In the genomic region with DNA sequence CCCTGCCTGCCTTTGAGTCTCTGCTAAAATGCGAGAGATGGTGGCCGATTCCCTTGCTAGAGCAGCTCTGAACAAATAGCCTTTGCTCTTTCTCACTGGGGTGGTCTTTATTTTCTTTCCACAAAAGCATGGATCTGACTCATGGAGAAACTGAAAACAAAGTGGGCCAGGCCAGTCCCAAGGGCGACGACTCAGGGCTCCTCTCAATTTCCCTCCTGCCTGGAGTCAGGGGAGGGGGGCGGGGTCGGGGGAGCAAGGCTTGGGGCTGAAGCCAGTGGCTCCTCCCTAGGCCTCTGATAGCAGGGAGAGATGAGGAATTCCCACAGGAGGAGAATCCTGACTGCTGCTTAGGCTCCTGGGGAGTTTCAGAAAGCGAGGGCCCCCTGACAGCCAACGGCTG, we compare ENCODE assay signal across 24 cellular contexts. TPM values are rescaled to one million over a fixed set of nuclear protein-coding genes. Genes with fewer than 3 reads are reported as not detected.
DNase-seq lines count a peak whose midpoint lies in the region; ATAC-seq, FAIRE-seq and TF ChIP-seq lines count a peak whose summit lies in the region.
"Had no signal": no experiment of that assay in that cellular context is flagged by ENCODE, and none has a peak within 500 bp of the region (broad histone marks: within the 10 kb centered on the region; RNA-seq: fewer than 3 reads in every experiment).

No MANE protein-coding gene starts in this region.

- H3K56ac ChIP-seq in IMR-90 (ENCODE audit: extremely low read depth, insufficient read depth, low read length) (no peak overlapping the region), H1 (replicated peaks; ENCODE audit: insufficient read length, low read depth, low read length) (no peak overlapping the region), mesendoderm (ENCODE audit: low read length) (no peak overlapping the region)

- CTCF ChIA-PET in IMR-90 (lab: Yijun Ruan, JAX) (no interaction called here), H1 (lab: Charles Lee; ENCODE audit: partially characterized antibody) (interaction anchor here (0.7 to 1.3 kb wide), 2 partner anchors 82 to 431 kb away, joined by 3 read pairs; no protein-coding TSS in a partner anchor)

- peak overlapping the region; percentile 67 for H2AFZ ChIP-seq in IMR-90 (replicated peaks; ENCODE audit: low read length, poor library complexity)
- H2AFZ ChIP-seq in H1 (ENCODE audit: low read length), result no peak overlapping the region; the same call in 1 of the 2 replicates
- H2AFZ ChIP-seq: hepatocyte had no signal

- WGBS in IMR-90 (ENCODE audit: extremely low coverage in 2 of 2, insufficient read length in 1 of 2), 2 experiments, result no CpG with 5 or more reads among the region's 8 CpGs
- WGBS in H1 (ENCODE audit: extremely low coverage in 1 of 2, insufficient coverage in 1 of 2, insufficient read length in 1 of 2, insufficient replicate concordance in 2 of 2, low coverage in 1 of 2, low lambda C conversion rate in 2 of 2, missing lambda C conversion rate in 1 of 2), 2 experiments, result 62% methylated on average over 6 of the region's 8 CpGs; no CpG with 5 or more reads in 1 of the 2 experiments
- no CpG with 5 or more reads among the region's 8 CpGs for WGBS in mesendoderm (ENCODE audit: extremely low coverage, insufficient coverage, low lambda C conversion rate)

- H2BK120ac ChIP-seq in IMR-90 (ENCODE audit: low read depth, low read length) (peak overlapping the region; percentile 65), H1 (replicated peaks; ENCODE audit: low read depth, low read length) (no peak overlapping the region), mesendoderm (ENCODE audit: low read depth, low read length) (no peak overlapping the region)

- H3K36me3 ChIP-seq in IMR-90 (ENCODE audit: control insufficient read depth, insufficient read depth, low read length), result no peaks in the 10 kb centered on the region
- H3K36me3 ChIP-seq in H1 (ENCODE audit: control insufficient read depth in 2 of 4, insufficient read depth in 4 of 4, low read length in 3 of 4), result no peaks in the 10 kb centered on the region
- no peaks in the 10 kb centered on the region for H3K36me3 ChIP-seq in mesendoderm (ENCODE audit: control insufficient read depth, insufficient read depth, low read length)
- H3K36me3 ChIP-seq: uterus had no signal

- ATAC-seq in IMR-90 (ENCODE audit: low read depth) (peak; percentile 68), HG02885 (IDR thresholded peaks at IDR 0.05; ENCODE audit: poor library complexity, unreplicated experiment) (no peak)
- ATAC-seq: activated T-cell treated with anti-CD3 and anti-CD28 coated beads, Interleukin-2, amount 50 U/mL, for 4 hours; PC-3 had no signal

- peak overlapping the region; percentile 50 for H4K5ac ChIP-seq in IMR-90 (ENCODE audit: low read depth, low read length)
- no peak overlapping the region for H4K5ac ChIP-seq in H1 (ENCODE audit: insufficient read length, low read depth, low read length)
- no peak overlapping the region for H4K5ac ChIP-seq in mesendoderm (ENCODE audit: low read length)

- H3K27me3 ChIP-seq in IMR-90 (ENCODE audit: control insufficient read depth, insufficient read depth, low read length) (no peaks in the 10 kb centered on the region; the same call in 1 of the 2 replicates), H1 (replicated peaks in 1 of 4; ENCODE audit: control insufficient read depth in 3 of 4, extremely low read depth in 1 of 4, insufficient read depth in 3 of 4, low read length in 3 of 4) (no peaks in the 10 kb centered on the region), mesendoderm (ENCODE audit: insufficient read depth, low read length, poor library complexity) (no peaks in the 10 kb centered on the region)
- H3K27me3 ChIP-seq: hepatocyte, uterus had no signal

- TF ChIP-seq CTCF in IMR-90 (conservative IDR thresholded peaks at IDR 0.05; ENCODE audit: low read depth, low read length) (no peak), H1 (IDR thresholded peaks at IDR 0.05; ENCODE audit: control extremely low read depth in 1 of 3, insufficient read depth in 1 of 3, low read depth in 1 of 3, low read length in 3 of 3) (no peak)

- H2AK5ac ChIP-seq in IMR-90 (ENCODE audit: low read depth, low read length) (peak overlapping the region; percentile 35; the same call in 1 of the 2 replicates), H1 (ENCODE audit: low read depth, low read length) (no peak overlapping the region), mesendoderm (ENCODE audit: low read length) (no peak overlapping the region)

- BruUV-seq in IMR-90 (replicated peaks; lab: Mats Ljungman, UMichigan), result no TSS peak

- H3K27ac ChIP-seq in IMR-90 (ENCODE audit: insufficient read depth, low read length) (peak overlapping the region; percentile 81; the same call in 1 of the 2 replicates), H1 (ENCODE audit: low read depth, low read length) (no peak overlapping the region), mesendoderm (ENCODE audit: low read depth, low read length) (no peak overlapping the region)
- H3K27ac ChIP-seq: hepatocyte, uterus had no signal

- H3K9me3 ChIP-seq in IMR-90 (ENCODE audit: control insufficient read depth, insufficient read depth, low read length) (peaks cover 2% of the 10 kb centered on the region; the same call in 1 of the 2 replicates), H1 (ENCODE audit: insufficient read depth in 2 of 2, low read depth in 1 of 2, low read length in 1 of 2) (peaks cover 5 to 15% of the 10 kb centered on the region in 2 experiments)
- H3K9me3 ChIP-seq: uterus had no signal

- H3K9ac ChIP-seq in IMR-90 (ENCODE audit: low read depth, low read length) (peak overlapping the region; percentile 44; the same call in 1 of the 2 replicates), H1 (replicated peaks in 1 of 4; ENCODE audit: extremely low read depth in 1 of 4, low read depth in 3 of 4, low read length in 3 of 4) (no peak overlapping the region), mesendoderm (ENCODE audit: low read length) (no peak overlapping the region)

- H3K79me2 ChIP-seq in H1 (ENCODE audit: control insufficient read depth in 1 of 2, insufficient read depth in 2 of 2, low read length in 2 of 2) (no peaks in the 10 kb centered on the region), mesendoderm (ENCODE audit: control insufficient read depth, insufficient read depth, low read length) (no peaks in the 10 kb centered on the region)
- H3K79me2 ChIP-seq: hepatocyte had no signal

- H3K23ac ChIP-seq in IMR-90 (ENCODE audit: low read depth, low read length), result 0 out of 2 replicates have a peak overlapping the region, but pooled peaks have one; percentile 41
- H3K23ac ChIP-seq in H1 (ENCODE audit: insufficient read length), result no peak overlapping the region
- H3K23ac ChIP-seq in mesendoderm (ENCODE audit: low read length), result no peak overlapping the region

- peak overlapping the region; percentile 63 for H2BK20ac ChIP-seq in IMR-90 (ENCODE audit: low read depth, low read length)
- no peak overlapping the region for H2BK20ac ChIP-seq in H1 (ENCODE audit: low read length)

- TF ChIP-seq POLR2A in IMR-90 (IDR thresholded peaks at IDR 0.05; ENCODE audit: low read depth, low read length) (no peak), H1 (IDR thresholded peaks at IDR 0.05; ENCODE audit: control extremely low read depth in 1 of 2, low read depth in 2 of 2, low read length in 2 of 2) (no peak)

- H3K9me1 ChIP-seq in IMR-90 (ENCODE audit: insufficient read depth, low read length), result 0 out of 2 replicates have a peak, but pooled peaks cover 3% of the 10 kb centered on the region

- in situ Hi-C loops in IMR-90 (cut with MboI; ENCODE audit: low sequenced_read_pairs), result no loop called here

- no peak overlapping the region; the same call in 2 of the 3 replicates for H2BK15ac ChIP-seq in IMR-90 (ENCODE audit: low read depth, low read length)
- H2BK15ac ChIP-seq in H1 (ENCODE audit: low read length), result 0 out of 2 replicates have a peak overlapping the region, but pooled peaks have one; percentile 61
- no peak overlapping the region for H2BK15ac ChIP-seq in mesendoderm (replicated peaks; ENCODE audit: low read depth)

- TF ChIP-seq RAD21 in IMR-90 (IDR thresholded peaks at IDR 0.05; ENCODE audit: low read length), result no peak
- TF ChIP-seq RAD21 in H1 (IDR thresholded peaks at IDR 0.05 in 1 of 2, conservative IDR thresholded peaks at IDR 0.05 in 1 of 2; ENCODE audit: low read depth in 2 of 2, low read length in 2 of 2), result no peak

- H2AK9ac ChIP-seq in IMR-90 (replicated peaks; ENCODE audit: low read depth, low read length, poor library complexity), result no peak overlapping the region

- H2BK5ac ChIP-seq in IMR-90 (ENCODE audit: low read depth, low read length, poor library complexity, severe bottlenecking) (peak overlapping the region; percentile 11), H1 (ENCODE audit: low read depth, low read length) (no peak overlapping the region), mesendoderm (ENCODE audit: low read length) (no peak overlapping the region)

- peaks cover 21% of the 10 kb centered on the region for H3K4me1 ChIP-seq in IMR-90 (ENCODE audit: control insufficient read depth, insufficient read depth, low read length)
- peaks cover 0 to 6% (median 3%) of the 10 kb centered on the region in 4 experiments; a peak in 5 of 7 replicates for H3K4me1 ChIP-seq in H1 (replicated peaks in 1 of 4; ENCODE audit: control insufficient read depth in 3 of 4, insufficient read depth in 4 of 4, low read length in 3 of 4)
- no peaks in the 10 kb centered on the region for H3K4me1 ChIP-seq in mesendoderm (ENCODE audit: control insufficient read depth, low read depth, low read length)
- H3K4me1 ChIP-seq: uterus had no signal

- POLR2A ChIA-PET in IMR-90 (lab: Charles Lee; ENCODE audit: unreplicated experiment) (no interaction called here), H1 (lab: Charles Lee; ENCODE audit: partially characterized antibody) (no interaction called here)

- no peaks in the 10 kb centered on the region for H3K79me1 ChIP-seq in IMR-90 (ENCODE audit: low read depth in 1 of 2, low read length in 2 of 2)
- H3K79me1 ChIP-seq in H1 (ENCODE audit: low read depth, low read length), result no peaks in the 10 kb centered on the region
- H3K79me1 ChIP-seq in mesendoderm (ENCODE audit: low read length), result no peaks in the 10 kb centered on the region

- H4K20me1 ChIP-seq in IMR-90 (ENCODE audit: insufficient read depth, low read length), result no peaks in the 10 kb centered on the region
- H4K20me1 ChIP-seq in H1 (replicated peaks in 1 of 2; ENCODE audit: control insufficient read depth in 1 of 2, insufficient read depth in 2 of 2, low read length in 2 of 2), result no peaks in the 10 kb centered on the region

- H3K4me2 ChIP-seq in IMR-90 (ENCODE audit: low read depth, low read length) (peak overlapping the region; percentile 52; the same call in 1 of the 2 replicates), H1 (ENCODE audit: insufficient read depth in 1 of 2, low read depth in 2 of 2, low read length in 2 of 2) (no peak overlapping the region), mesendoderm (ENCODE audit: low read length) (no peak overlapping the region)
- H3K4me2 ChIP-seq: hepatocyte had no signal

- peak; percentile 28 for DNase-seq in Daoy (ENCODE audit: low read depth)
- DNase-seq in IMR-90, result no peak
- DNase-seq in H1 (ENCODE audit: low read depth in 1 of 2, low spot score in 2 of 2), result no peak
- DNase-seq in mesendoderm, result peak; percentile 28
- DNase-seq in HuH-7 (ENCODE audit: low spot score), result no peak
- no peak for DNase-seq in SIG-M5 (lab: John Stamatoyannopoulos, UW)
- DNase-seq in NCI-H774 (lab: John Stamatoyannopoulos, UW), result no peak
- DNase-seq: ACHN; activated B cell treated with CpG ODN at 0.5 μM for 24 hours; activated naive CD4-positive, alpha-beta T cell treated with anti-CD3 and anti-CD28 coated beads for 36 hours; activated T-cell treated with anti-CD3 and anti-CD28 coated beads, Interleukin-2, amount 50 U/mL, for 4 hours; aorta; CD4-positive, CD25-positive, alpha-beta regulatory T cell; DMS 273 treated with DMSO at 0.1 percent for 48 hours; kidney glomerular epithelial cell; NCI-H1436 treated with DMSO at 0.1 percent for 48 hours; NCI-H748 treated with DMSO at 0.1 percent for 48 hours; PC-3; T-helper 2 cell had no signal

- peak overlapping the region; percentile 16; the same call in 1 of the 2 replicates for H4K91ac ChIP-seq in IMR-90 (ENCODE audit: insufficient read depth, low read depth, low read length)
- no peak overlapping the region for H4K91ac ChIP-seq in H1 (replicated peaks; ENCODE audit: insufficient read length, low read length)

- H4K8ac ChIP-seq in IMR-90 (ENCODE audit: low read depth in 2 of 2, low read length in 2 of 2) (peak overlapping the region in 1 of 2 experiments; percentile 41; a peak in 1 of 4 replicates), H1 (ENCODE audit: extremely low read depth, insufficient read depth, low read length) (no peak overlapping the region), mesendoderm (ENCODE audit: low read depth, low read length) (no peak overlapping the region)

- peaks cover 2% of the 10 kb centered on the region; the same call in 1 of the 2 replicates for H3K23me2 ChIP-seq in H1 (ENCODE audit: low read depth, low read length)

- H3K18ac ChIP-seq in IMR-90 (ENCODE audit: low read depth, low read length) (peak overlapping the region; percentile 67; the same call in 1 of the 2 replicates), H1 (ENCODE audit: extremely low read depth, low read length) (0 out of 2 replicates have a peak overlapping the region, but pooled peaks have one; percentile 60), mesendoderm (ENCODE audit: low read length) (no peak overlapping the region)

- H2BK12ac ChIP-seq in H1 (ENCODE audit: low read depth, low read length), result peak overlapping the region; percentile 68; the same call in 1 of the 2 replicates

- no peak for TF ChIP-seq EP300 in H1 (IDR thresholded peaks at IDR 0.05; ENCODE audit: borderline replicate concordance in 1 of 2, low read depth in 2 of 2, low read length in 2 of 2)

- H3K14ac ChIP-seq in IMR-90 (replicated peaks; ENCODE audit: low read depth, low read length) (peak overlapping the region; percentile 68; the same call in 1 of the 2 replicates), H1 (ENCODE audit: insufficient read length) (no peak overlapping the region)

- dilution Hi-C loops in IMR-90 (cut with HindIII; ENCODE audit: low sequenced_read_pairs, unreplicated experiment), result no loop called here

- no peak overlapping the region; the same call in 1 of the 2 replicates for H3K4ac ChIP-seq in IMR-90 (ENCODE audit: low read depth, low read length)
- no peak overlapping the region for H3K4ac ChIP-seq in H1 (replicated peaks; ENCODE audit: insufficient read length, low read depth, low read length)
- H3K4ac ChIP-seq in mesendoderm (ENCODE audit: low read depth, low read length), result no peak overlapping the region

- no peak for FAIRE-seq in H1 (lab: Jason Lieb, UNC)
- FAIRE-seq: GM12892 had no signal

- intact Hi-C loops in IMR-90 (cut with micrococcal nuclease), result no loop called here

- H3K4me3 ChIP-seq in IMR-90 (ENCODE audit: insufficient read depth, low read depth, low read length) (no peak overlapping the region), H1 (ENCODE audit: extremely low read depth in 1 of 4, insufficient read depth in 2 of 4, low read depth in 3 of 4, low read length in 4 of 4) (no peak overlapping the region), mesendoderm (ENCODE audit: low read length) (no peak overlapping the region)
- H3K4me3 ChIP-seq: hepatocyte, uterus had no signal

RNA-seq across cellular contexts. Expression of a gene that starts 17.1 kb away (rescaled TPM):
- total RNA-seq in Daoy (2014; rRNA removed; shearing (Covaris generic)), result not detected in 2 replicates
- not detected in 2 replicates for total RNA-seq in IMR-90 (2012; rRNA removed)
- polyA plus RNA-seq in IMR-90 (2012; rRNA removed) (not detected in 2 replicates), H1 (2011; rRNA removed) (0.06 TPM in 1 of 2 replicates, not detected in the other)
- 0.03 TPM in 1 of 2 replicates, not detected in the other for polyA plus RNA-seq in IMR-90 (2012; cell fraction: cytosol; rRNA removed)
- 0.14 TPM in 1 of 2 replicates, not detected in the other for polyA plus RNA-seq in IMR-90 (2012; cell fraction: nucleus; rRNA removed; ENCODE audit: low replicate concordance)
- total RNA-seq in H1 (2021; fragmentation: NEBNext Ultra II Directional; extraction: Animal tissue kit (Norgen Biotek cat#: 25700)), result not detected in 2 replicates
- polyA plus RNA-seq in H1 (2011; cell fraction: cytosol; rRNA removed), result 0.13 TPM
- not detected for polyA plus RNA-seq in H1 (2011; cell fraction: nucleus; rRNA removed)
- polyA plus RNA-seq in H1 (2012, experiment 1 of 2), result not detected in 4 replicates
- not detected for polyA plus RNA-seq in H1 (2012, experiment 2 of 2)
- polyA plus RNA-seq in H1 (2013, experiment 1 of 2), result 0.08 TPM
- 0.02 TPM for polyA plus RNA-seq in H1 (2013, experiment 2 of 2)
- not detected in 2 replicates for polyA minus RNA-seq in H1 (2011; rRNA and poly(A)+ RNA removed)
- polyA minus RNA-seq in H1 (2011; cell fraction: cytosol; rRNA and poly(A)+ RNA removed), result not detected
- not detected for polyA minus RNA-seq in H1 (2011; cell fraction: nucleus; rRNA and poly(A)+ RNA removed)
- 0.11 TPM for polyA plus RNA-seq in mesendoderm (2013, experiment 1 of 2)
- polyA plus RNA-seq in mesendoderm (2013, experiment 2 of 2), result 0.25 TPM
- total RNA-seq: activated B cell treated with CpG ODN at 0.5 μM for 24 hours, chondrocyte had no signal

Comparison
In these comparisons a context has a peak if more than half of its experiments do, and no peak if none do; other contexts are left out.
1. DNase-seq: peak in Daoy (single experiment) and mesendoderm (single experiment); none in IMR-90 (single experiment), H1 (0 of 2), HuH-7 (single experiment), SIG-M5 (single experiment) and NCI-H774 (single experiment).